ENCODE assay signal across 1 cellular context in the genomic region with DNA sequence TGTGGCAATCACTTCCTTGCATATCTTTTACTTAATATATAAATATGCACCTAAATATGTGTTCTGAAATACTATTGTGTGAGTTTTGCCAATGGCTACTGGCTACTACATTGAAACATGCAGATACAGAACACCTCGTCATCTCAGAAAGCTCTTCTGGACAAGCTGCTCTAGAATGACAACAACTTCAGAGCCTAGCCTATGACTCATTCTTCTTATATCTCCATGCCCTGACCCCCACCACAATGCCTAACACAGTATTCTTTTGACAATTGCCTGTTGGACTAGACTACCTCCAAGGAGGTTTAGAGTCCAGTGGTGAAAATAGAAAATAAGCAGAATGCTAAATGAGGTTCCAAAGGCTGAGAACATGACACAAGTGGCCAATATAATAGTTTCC.
TF ChIP-seq lines count a peak whose summit lies in the region.

No MANE protein-coding gene starts in this region.

TF ChIP-seq in GM23338, 12 proteins besides CTCF, POLR2A, EP300 and RAD21 (continued from another document):
- TF ChIP-seq, protein P1, sequence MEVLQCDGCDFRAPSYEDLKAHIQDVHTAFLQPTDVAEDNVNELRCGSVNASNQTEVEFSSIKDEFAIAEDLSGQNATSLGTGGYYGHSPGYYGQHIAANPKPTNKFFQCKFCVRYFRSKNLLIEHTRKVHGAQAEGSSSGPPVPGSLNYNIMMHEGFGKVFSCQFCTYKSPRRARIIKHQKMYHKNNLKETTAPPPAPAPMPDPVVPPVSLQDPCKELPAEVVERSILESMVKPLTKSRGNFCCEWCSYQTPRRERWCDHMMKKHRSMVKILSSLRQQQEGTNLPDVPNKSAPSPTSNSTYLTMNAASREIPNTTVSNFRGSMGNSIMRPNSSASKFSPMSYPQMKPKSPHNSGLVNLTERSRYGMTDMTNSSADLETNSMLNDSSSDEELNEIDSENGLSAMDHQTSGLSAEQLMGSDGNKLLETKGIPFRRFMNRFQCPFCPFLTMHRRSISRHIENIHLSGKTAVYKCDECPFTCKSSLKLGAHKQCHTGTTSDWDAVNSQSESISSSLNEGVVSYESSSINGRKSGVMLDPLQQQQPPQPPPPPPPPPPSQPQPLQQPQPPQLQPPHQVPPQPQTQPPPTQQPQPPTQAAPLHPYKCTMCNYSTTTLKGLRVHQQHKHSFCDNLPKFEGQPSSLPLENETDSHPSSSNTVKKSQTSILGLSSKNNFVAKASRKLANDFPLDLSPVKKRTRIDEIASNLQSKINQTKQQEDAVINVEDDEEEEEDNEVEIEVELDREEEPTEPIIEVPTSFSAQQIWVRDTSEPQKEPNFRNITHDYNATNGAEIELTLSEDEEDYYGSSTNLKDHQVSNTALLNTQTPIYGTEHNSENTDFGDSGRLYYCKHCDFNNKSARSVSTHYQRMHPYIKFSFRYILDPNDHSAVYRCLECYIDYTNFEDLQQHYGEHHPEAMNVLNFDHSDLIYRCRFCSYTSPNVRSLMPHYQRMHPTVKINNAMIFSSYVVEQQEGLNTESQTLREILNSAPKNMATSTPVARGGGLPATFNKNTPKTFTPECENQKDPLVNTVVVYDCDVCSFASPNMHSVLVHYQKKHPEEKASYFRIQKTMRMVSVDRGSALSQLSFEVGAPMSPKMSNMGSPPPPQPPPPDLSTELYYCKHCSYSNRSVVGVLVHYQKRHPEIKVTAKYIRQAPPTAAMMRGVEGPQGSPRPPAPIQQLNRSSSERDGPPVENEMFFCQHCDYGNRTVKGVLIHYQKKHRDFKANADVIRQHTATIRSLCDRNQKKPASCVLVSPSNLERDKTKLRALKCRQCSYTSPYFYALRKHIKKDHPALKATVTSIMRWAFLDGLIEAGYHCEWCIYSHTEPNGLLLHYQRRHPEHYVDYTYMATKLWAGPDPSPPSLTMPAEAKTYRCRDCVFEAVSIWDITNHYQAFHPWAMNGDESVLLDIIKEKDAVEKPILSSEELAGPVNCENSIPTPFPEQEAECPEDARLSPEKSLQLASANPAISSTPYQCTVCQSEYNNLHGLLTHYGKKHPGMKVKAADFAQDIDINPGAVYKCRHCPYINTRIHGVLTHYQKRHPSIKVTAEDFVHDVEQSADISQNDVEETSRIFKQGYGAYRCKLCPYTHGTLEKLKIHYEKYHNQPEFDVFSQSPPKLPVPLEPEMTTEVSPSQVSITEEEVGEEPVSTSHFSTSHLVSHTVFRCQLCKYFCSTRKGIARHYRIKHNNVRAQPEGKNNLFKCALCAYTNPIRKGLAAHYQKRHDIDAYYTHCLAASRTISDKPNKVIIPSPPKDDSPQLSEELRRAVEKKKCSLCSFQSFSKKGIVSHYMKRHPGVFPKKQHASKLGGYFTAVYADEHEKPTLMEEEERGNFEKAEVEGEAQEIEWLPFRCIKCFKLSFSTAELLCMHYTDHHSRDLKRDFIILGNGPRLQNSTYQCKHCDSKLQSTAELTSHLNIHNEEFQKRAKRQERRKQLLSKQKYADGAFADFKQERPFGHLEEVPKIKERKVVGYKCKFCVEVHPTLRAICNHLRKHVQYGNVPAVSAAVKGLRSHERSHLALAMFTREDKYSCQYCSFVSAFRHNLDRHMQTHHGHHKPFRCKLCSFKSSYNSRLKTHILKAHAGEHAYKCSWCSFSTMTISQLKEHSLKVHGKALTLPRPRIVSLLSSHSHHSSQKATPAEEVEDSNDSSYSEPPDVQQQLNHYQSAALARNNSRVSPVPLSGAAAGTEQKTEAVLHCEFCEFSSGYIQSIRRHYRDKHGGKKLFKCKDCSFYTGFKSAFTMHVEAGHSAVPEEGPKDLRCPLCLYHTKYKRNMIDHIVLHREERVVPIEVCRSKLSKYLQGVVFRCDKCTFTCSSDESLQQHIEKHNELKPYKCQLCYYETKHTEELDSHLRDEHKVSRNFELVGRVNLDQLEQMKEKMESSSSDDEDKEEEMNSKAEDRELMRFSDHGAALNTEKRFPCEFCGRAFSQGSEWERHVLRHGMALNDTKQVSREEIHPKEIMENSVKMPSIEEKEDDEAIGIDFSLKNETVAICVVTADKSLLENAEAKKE (CRISPR knock-in tag; IDR thresholded peaks at IDR 0.05), result no peak
- TF ChIP-seq EZH2phosphoT487 (IDR thresholded peaks at IDR 0.05; ENCODE audit: unreplicated experiment) (no peak), POLR2AphosphoS5 (IDR thresholded peaks at IDR 0.05; ENCODE audit: low read depth) (no peak), CREB1 (CRISPR knock-in tag; IDR thresholded peaks at IDR 0.05; ENCODE audit: low read depth) (no peak), STAT1 (IDR thresholded peaks at IDR 0.05; ENCODE audit: unreplicated experiment) (no peak), ZNF331 (CRISPR knock-in tag; IDR thresholded peaks at IDR 0.05; ENCODE audit: low read depth) (no peak)
- TF ChIP-seq, protein P2, sequence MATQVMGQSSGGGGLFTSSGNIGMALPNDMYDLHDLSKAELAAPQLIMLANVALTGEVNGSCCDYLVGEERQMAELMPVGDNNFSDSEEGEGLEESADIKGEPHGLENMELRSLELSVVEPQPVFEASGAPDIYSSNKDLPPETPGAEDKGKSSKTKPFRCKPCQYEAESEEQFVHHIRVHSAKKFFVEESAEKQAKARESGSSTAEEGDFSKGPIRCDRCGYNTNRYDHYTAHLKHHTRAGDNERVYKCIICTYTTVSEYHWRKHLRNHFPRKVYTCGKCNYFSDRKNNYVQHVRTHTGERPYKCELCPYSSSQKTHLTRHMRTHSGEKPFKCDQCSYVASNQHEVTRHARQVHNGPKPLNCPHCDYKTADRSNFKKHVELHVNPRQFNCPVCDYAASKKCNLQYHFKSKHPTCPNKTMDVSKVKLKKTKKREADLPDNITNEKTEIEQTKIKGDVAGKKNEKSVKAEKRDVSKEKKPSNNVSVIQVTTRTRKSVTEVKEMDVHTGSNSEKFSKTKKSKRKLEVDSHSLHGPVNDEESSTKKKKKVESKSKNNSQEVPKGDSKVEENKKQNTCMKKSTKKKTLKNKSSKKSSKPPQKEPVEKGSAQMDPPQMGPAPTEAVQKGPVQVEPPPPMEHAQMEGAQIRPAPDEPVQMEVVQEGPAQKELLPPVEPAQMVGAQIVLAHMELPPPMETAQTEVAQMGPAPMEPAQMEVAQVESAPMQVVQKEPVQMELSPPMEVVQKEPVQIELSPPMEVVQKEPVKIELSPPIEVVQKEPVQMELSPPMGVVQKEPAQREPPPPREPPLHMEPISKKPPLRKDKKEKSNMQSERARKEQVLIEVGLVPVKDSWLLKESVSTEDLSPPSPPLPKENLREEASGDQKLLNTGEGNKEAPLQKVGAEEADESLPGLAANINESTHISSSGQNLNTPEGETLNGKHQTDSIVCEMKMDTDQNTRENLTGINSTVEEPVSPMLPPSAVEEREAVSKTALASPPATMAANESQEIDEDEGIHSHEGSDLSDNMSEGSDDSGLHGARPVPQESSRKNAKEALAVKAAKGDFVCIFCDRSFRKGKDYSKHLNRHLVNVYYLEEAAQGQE (IDR thresholded peaks at IDR 0.05; ENCODE audit: unreplicated experiment), result no peak
- TF ChIP-seq, protein P3, sequence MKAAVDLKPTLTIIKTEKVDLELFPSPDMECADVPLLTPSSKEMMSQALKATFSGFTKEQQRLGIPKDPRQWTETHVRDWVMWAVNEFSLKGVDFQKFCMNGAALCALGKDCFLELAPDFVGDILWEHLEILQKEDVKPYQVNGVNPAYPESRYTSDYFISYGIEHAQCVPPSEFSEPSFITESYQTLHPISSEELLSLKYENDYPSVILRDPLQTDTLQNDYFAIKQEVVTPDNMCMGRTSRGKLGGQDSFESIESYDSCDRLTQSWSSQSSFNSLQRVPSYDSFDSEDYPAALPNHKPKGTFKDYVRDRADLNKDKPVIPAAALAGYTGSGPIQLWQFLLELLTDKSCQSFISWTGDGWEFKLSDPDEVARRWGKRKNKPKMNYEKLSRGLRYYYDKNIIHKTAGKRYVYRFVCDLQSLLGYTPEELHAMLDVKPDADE (IDR thresholded peaks at IDR 0.05), result no peak
